In genomic region chr16:4766875-4767628, GRCh38 we compare ENCODE assay signal across 1 cellular context.
TF ChIP-seq lines count a peak whose summit lies in the region.

Gene ZNF500 (minus strand): TSS chr16:4767162. CDS start chr16:4765978, 1,184 bp downstream.

TF ChIP-seq in WTC11, 78 proteins besides CTCF, POLR2A, EP300 and RAD21 (continued from another document):
- TF ChIP-seq, protein P1, sequence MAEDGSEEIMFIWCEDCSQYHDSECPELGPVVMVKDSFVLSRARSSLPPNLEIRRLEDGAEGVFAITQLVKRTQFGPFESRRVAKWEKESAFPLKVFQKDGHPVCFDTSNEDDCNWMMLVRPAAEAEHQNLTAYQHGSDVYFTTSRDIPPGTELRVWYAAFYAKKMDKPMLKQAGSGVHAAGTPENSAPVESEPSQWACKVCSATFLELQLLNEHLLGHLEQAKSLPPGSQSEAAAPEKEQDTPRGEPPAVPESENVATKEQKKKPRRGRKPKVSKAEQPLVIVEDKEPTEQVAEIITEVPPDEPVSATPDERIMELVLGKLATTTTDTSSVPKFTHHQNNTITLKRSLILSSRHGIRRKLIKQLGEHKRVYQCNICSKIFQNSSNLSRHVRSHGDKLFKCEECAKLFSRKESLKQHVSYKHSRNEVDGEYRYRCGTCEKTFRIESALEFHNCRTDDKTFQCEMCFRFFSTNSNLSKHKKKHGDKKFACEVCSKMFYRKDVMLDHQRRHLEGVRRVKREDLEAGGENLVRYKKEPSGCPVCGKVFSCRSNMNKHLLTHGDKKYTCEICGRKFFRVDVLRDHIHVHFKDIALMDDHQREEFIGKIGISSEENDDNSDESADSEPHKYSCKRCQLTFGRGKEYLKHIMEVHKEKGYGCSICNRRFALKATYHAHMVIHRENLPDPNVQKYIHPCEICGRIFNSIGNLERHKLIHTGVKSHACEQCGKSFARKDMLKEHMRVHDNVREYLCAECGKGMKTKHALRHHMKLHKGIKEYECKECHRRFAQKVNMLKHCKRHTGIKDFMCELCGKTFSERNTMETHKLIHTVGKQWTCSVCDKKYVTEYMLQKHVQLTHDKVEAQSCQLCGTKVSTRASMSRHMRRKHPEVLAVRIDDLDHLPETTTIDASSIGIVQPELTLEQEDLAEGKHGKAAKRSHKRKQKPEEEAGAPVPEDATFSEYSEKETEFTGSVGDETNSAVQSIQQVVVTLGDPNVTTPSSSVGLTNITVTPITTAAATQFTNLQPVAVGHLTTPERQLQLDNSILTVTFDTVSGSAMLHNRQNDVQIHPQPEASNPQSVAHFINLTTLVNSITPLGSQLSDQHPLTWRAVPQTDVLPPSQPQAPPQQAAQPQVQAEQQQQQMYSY (CRISPR knock-in tag; IDR thresholded peaks at IDR 0.05), result no peak
- peak; percentile 47; the same call in 1 of the 2 replicates for TF ChIP-seq ZBTB43 (CRISPR knock-in tag; IDR thresholded peaks at IDR 0.05)
- TF ChIP-seq CBFB (CRISPR knock-in tag; IDR thresholded peaks at IDR 0.05; ENCODE audit: low read depth), result peak; percentile 80; the same call in 1 of the 2 replicates
- TF ChIP-seq GABPB1 (CRISPR knock-in tag; IDR thresholded peaks at IDR 0.05), result peak; percentile 71
- peak; percentile 100 for TF ChIP-seq SP1 (CRISPR knock-in tag; conservative IDR thresholded peaks at IDR 0.05)
- TF ChIP-seq, protein P2, sequence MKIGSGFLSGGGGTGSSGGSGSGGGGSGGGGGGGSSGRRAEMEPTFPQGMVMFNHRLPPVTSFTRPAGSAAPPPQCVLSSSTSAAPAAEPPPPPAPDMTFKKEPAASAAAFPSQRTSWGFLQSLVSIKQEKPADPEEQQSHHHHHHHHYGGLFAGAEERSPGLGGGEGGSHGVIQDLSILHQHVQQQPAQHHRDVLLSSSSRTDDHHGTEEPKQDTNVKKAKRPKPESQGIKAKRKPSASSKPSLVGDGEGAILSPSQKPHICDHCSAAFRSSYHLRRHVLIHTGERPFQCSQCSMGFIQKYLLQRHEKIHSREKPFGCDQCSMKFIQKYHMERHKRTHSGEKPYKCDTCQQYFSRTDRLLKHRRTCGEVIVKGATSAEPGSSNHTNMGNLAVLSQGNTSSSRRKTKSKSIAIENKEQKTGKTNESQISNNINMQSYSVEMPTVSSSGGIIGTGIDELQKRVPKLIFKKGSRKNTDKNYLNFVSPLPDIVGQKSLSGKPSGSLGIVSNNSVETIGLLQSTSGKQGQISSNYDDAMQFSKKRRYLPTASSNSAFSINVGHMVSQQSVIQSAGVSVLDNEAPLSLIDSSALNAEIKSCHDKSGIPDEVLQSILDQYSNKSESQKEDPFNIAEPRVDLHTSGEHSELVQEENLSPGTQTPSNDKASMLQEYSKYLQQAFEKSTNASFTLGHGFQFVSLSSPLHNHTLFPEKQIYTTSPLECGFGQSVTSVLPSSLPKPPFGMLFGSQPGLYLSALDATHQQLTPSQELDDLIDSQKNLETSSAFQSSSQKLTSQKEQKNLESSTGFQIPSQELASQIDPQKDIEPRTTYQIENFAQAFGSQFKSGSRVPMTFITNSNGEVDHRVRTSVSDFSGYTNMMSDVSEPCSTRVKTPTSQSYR (CRISPR knock-in tag; IDR thresholded peaks at IDR 0.05), result peak; percentile 43; the same call in 1 of the 2 replicates
- TF ChIP-seq, protein P3, sequence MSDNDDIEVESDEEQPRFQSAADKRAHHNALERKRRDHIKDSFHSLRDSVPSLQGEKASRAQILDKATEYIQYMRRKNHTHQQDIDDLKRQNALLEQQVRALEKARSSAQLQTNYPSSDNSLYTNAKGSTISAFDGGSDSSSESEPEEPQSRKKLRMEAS (CRISPR knock-in tag; IDR thresholded peaks at IDR 0.05), result peak; percentile 79
- TF ChIP-seq TEAD1 (CRISPR knock-in tag; IDR thresholded peaks at IDR 0.05), result peak; percentile 66; the same call in 1 of the 2 replicates
- TF ChIP-seq CREB1 (CRISPR knock-in tag; IDR thresholded peaks at IDR 0.05), result no peak; the same call in 1 of the 2 replicates
TF ChIP-seq in WTC11: peak in this region for 16.
